Comparison of ENCODE assay signal across 32 cellular contexts in the genomic region with DNA sequence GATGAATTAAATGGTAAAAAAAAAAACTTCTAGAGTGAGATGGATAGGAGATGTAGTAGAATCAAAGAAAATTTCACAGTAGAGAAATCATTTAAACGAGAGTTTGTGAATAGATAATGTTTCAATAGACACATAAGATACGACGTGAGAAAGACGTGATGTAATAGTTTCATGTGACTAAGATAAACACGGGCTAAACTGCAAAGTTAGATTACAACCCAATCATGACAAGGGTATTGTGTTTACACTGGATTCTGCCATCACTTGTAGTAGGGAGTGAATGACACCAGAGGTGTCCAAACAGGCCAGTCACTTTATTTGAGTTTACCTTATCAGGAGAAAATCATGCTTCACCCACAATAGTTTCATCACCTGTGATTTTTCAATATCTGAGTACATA. TPM values are rescaled to one million over a fixed set of nuclear protein-coding genes. Genes with fewer than 3 reads are reported as not detected.
"Had no signal": no experiment of that assay in that cellular context is flagged by ENCODE, and none has a peak within 500 bp of the region (broad histone marks: within the 10 kb centered on the region; RNA-seq: fewer than 3 reads in every experiment).

No MANE protein-coding gene starts in this region.

- H3K27me3 Mint-ChIP-seq: activated CD4-positive, alpha-beta memory T cell treated with anti-CD3 and anti-CD28 coated beads for 36 hours; activated CD4-positive, alpha-beta T cell treated with anti-CD3 and anti-CD28 coated beads for 36 hours; activated CD4-positive, alpha-beta T cell treated with anti-CD3 and anti-CD28 coated beads, Interleukin-2, amount 10 ng/mL, durations not matched to agents 24 days and 14 days; activated CD8-positive, alpha-beta memory T cell treated with anti-CD3 and anti-CD28 coated beads, Interleukin-2, amount 10 ng/mL, durations not matched to agents 7 days and 5 days; activated naive CD8-positive, alpha-beta T cell; activated T-helper 17 cell treated with anti-CD3 and anti-CD28 coated beads, Interleukin-2, amount 50 U/mL, for 72 hours; central memory CD8-positive, alpha-beta T cell; effector memory CD8-positive, alpha-beta T cell had no signal

- H3K9me3 ChIP-seq: breast epithelium, esophagus muscularis mucosa, gastrocnemius medialis, heart left ventricle had no signal

- H3K4me3 ChIP-seq: breast epithelium, esophagus muscularis mucosa, gastrocnemius medialis, heart left ventricle had no signal

- H3K36me3 Mint-ChIP-seq: activated CD4-positive, alpha-beta memory T cell treated with anti-CD3 and anti-CD28 coated beads for 36 hours; activated CD8-positive, alpha-beta memory T cell treated with anti-CD3 and anti-CD28 coated beads, Interleukin-2, amount 10 ng/mL, durations not matched to agents 7 days and 5 days; activated naive CD8-positive, alpha-beta T cell; brain had no signal

- H3K4me1 Mint-ChIP-seq: activated T-helper 17 cell treated with anti-CD3 and anti-CD28 coated beads, Interleukin-2, amount 50 U/mL, for 72 hours; brain; central memory CD8-positive, alpha-beta T cell had no signal

- H3K9me3 Mint-ChIP-seq: activated CD4-positive, alpha-beta memory T cell treated with anti-CD3 and anti-CD28 coated beads for 36 hours; brain had no signal

- DNase-seq: activated CD4-positive, alpha-beta memory T cell treated with anti-CD3 and anti-CD28 coated beads for 36 hours; activated CD4-positive, alpha-beta T cell treated with anti-CD3 and anti-CD28 coated beads for 36 hours; activated CD4-positive, alpha-beta T cell treated with anti-CD3 and anti-CD28 coated beads, Interleukin-2, amount 10 ng/mL, durations not matched to agents 24 days and 14 days; activated CD4-positive, CD25-positive, alpha-beta regulatory T cell; activated CD4-positive, CD25-positive, alpha-beta regulatory T cell treated with anti-CD3 and anti-CD28 coated beads, Interleukin-2, amount 50 U/mL, for 72 hours; activated CD8-positive, alpha-beta memory T cell treated with anti-CD3 and anti-CD28 coated beads, Interleukin-2, amount 10 ng/mL, durations not matched to agents 7 days and 5 days; activated CD8-positive, alpha-beta memory T cell treated with anti-CD3 and anti-CD28 coated beads, Interleukin-2, amount 50 U/mL, for 4 hours; activated CD8-positive, alpha-beta T cell treated with anti-CD3 and anti-CD28 coated beads, Interleukin-2, amount 10 ng/mL, durations not matched to agents 7 days and 5 days; activated effector memory CD4-positive, alpha-beta T cell treated with Interleukin-2 at 50 U/mL for 16 hours; activated gamma-delta T cell treated with Interleukin-2 at 50 U/mL for 16 hours; activated naive CD4-positive, alpha-beta T cell treated with anti-CD3 and anti-CD28 coated beads, Interleukin-2, amount 50 U/mL, for 16 hours; activated naive CD4-positive, alpha-beta T cell treated with Interleukin-2 at 50 U/mL for 16 hours; activated T-cell treated with anti-CD3 and anti-CD28 coated beads, Interleukin-2, amount 50 U/mL, for 4 hours; amniotic stem cell; anterior cingulate cortex; cortex of kidney; dermis blood vessel endothelial cell; effector CD4-positive, alpha-beta T cell; effector memory CD8-positive, alpha-beta T cell; erythroblast; foreskin keratinocyte; gastrocnemius medialis; glutamatergic neuron; heart left ventricle; T-helper 2 cell had no signal

- H3K27ac ChIP-seq: breast epithelium, esophagus muscularis mucosa, foreskin keratinocyte, gastrocnemius medialis, heart left ventricle had no signal

- H3K36me3 ChIP-seq: breast epithelium, esophagus muscularis mucosa, gastrocnemius medialis, heart left ventricle had no signal

- H3K4me3 Mint-ChIP-seq: activated CD4-positive, alpha-beta memory T cell treated with anti-CD3 and anti-CD28 coated beads for 36 hours; activated CD4-positive, alpha-beta T cell treated with anti-CD3 and anti-CD28 coated beads for 36 hours; activated CD4-positive, alpha-beta T cell treated with anti-CD3 and anti-CD28 coated beads, Interleukin-2, amount 10 ng/mL, durations not matched to agents 24 days and 14 days; activated CD8-positive, alpha-beta memory T cell treated with anti-CD3 and anti-CD28 coated beads, Interleukin-2, amount 10 ng/mL, durations not matched to agents 7 days and 5 days; activated CD8-positive, alpha-beta T cell treated with anti-CD3 and anti-CD28 coated beads, Interleukin-2, amount 10 ng/mL, durations not matched to agents 7 days and 5 days; activated naive CD8-positive, alpha-beta T cell; activated T-cell treated with anti-CD3 and anti-CD28 coated beads, Interleukin-2, amount 50 U/mL, for 4 hours; activated T-helper 17 cell treated with anti-CD3 and anti-CD28 coated beads, Interleukin-2, amount 50 U/mL, for 72 hours; brain; central memory CD8-positive, alpha-beta T cell; effector memory CD8-positive, alpha-beta T cell had no signal

- H3K27ac Mint-ChIP-seq: activated CD4-positive, alpha-beta memory T cell treated with anti-CD3 and anti-CD28 coated beads for 36 hours; activated CD4-positive, alpha-beta T cell treated with anti-CD3 and anti-CD28 coated beads for 36 hours; activated CD4-positive, alpha-beta T cell treated with anti-CD3 and anti-CD28 coated beads, Interleukin-2, amount 10 ng/mL, durations not matched to agents 24 days and 14 days; activated CD8-positive, alpha-beta memory T cell treated with anti-CD3 and anti-CD28 coated beads, Interleukin-2, amount 10 ng/mL, durations not matched to agents 7 days and 5 days; activated CD8-positive, alpha-beta T cell treated with anti-CD3 and anti-CD28 coated beads, Interleukin-2, amount 10 ng/mL, durations not matched to agents 7 days and 5 days; activated naive CD8-positive, alpha-beta T cell; activated T-helper 17 cell treated with anti-CD3 and anti-CD28 coated beads, Interleukin-2, amount 50 U/mL, for 72 hours; brain; effector memory CD8-positive, alpha-beta T cell had no signal

- H3K4me1 ChIP-seq: breast epithelium, esophagus muscularis mucosa, gastrocnemius medialis, heart left ventricle had no signal

RNA-seq across cellular contexts. Expression of gene SEMA3D, which starts 21.6 kb away (rescaled TPM):
- total RNA-seq: activated CD4-positive, alpha-beta memory T cell treated with anti-CD3 and anti-CD28 coated beads for 36 hours; activated CD4-positive, alpha-beta T cell treated with anti-CD3 and anti-CD28 coated beads for 36 hours; activated CD8-positive, alpha-beta memory T cell treated with anti-CD3 and anti-CD28 coated beads for 36 hours; activated CD8-positive, alpha-beta memory T cell treated with anti-CD3 and anti-CD28 coated beads, Interleukin-2, amount 10 ng/mL, durations not matched to agents 7 days and 5 days; activated CD8-positive, alpha-beta T cell treated with anti-CD3 and anti-CD28 coated beads, Interleukin-2, amount 10 ng/mL, durations not matched to agents 7 days and 5 days; activated T-helper 17 cell treated with anti-CD3 and anti-CD28 coated beads, Interleukin-2, amount 50 U/mL, for 72 hours had no signal
